In the genomic region with DNA sequence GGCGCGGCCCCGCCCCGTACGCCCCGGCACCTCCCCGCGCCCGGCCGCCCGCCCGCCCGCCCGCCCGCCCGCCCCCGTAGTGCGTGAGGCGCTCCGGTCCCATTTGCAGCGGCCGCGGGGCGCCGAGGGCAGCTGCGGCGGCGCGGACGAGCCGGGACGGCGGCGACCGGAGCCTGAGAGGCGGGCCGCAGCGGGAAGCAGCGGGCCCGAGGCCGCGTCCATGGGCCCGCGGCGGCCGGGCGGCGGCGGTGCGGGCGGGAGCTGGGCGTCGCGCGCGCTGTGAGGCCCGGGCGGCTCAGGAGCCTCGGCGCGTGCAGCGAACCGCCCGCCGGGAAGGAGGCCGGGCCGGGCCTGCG, we compare ENCODE assay signal across 8 cellular contexts. TPM values are rescaled to one million over a fixed set of nuclear protein-coding genes. Genes with fewer than 3 reads are reported as not detected.
DNase-seq lines count a peak whose midpoint lies in the region; ATAC-seq and TF ChIP-seq lines count a peak whose summit lies in the region.

A gene with protein sequence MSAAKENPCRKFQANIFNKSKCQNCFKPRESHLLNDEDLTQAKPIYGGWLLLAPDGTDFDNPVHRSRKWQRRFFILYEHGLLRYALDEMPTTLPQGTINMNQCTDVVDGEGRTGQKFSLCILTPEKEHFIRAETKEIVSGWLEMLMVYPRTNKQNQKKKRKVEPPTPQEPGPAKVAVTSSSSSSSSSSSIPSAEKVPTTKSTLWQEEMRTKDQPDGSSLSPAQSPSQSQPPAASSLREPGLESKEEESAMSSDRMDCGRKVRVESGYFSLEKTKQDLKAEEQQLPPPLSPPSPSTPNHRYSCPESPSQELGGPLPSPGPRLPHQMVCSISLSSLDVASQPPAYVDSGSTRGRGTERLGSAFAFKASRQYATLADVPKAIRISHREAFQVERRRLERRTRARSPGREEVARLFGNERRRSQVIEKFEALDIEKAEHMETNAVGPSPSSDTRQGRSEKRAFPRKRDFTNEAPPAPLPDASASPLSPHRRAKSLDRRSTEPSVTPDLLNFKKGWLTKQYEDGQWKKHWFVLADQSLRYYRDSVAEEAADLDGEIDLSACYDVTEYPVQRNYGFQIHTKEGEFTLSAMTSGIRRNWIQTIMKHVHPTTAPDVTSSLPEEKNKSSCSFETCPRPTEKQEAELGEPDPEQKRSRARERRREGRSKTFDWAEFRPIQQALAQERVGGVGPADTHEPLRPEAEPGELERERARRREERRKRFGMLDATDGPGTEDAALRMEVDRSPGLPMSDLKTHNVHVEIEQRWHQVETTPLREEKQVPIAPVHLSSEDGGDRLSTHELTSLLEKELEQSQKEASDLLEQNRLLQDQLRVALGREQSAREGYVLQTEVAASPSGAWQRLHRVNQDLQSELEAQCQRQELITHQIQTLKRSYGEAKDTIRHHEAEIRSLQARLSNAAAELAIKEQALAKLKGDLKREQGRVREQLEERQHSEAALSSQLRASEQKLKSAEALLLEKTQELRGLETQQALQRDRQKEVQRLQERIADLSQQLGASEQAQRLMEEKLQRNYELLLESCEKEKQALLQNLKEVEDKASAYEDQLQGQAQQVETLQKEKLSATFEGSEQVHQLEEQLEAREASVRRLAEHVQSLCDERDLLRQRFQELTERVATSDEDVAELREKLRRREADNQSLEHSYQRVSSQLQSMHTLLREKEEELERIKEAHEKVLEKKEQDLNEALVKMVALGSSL (N-terminal part only) (plus strand): TSS at position 77 of the 356 bp plus-strand sequence. CDS start 392 bp downstream, outside the sequence.

- H3K79me2 ChIP-seq in DND-41 (ENCODE audit: insufficient read depth, low read length) (peaks cover 47% of the 10 kb centered on the region), KMS-11 (ENCODE audit: insufficient read depth, low read depth) (peaks cover 41% of the 10 kb centered on the region; the same call in 1 of the 2 replicates)

- H3K9me3 Mint-ChIP-seq in dendritic cell treated with granulocyte-macrophage colony-stimulating factor and Interleukin-4, amounts not matched to agents 40 ng/mL and 50 ng/mL, for 4 days: no peaks in the 10 kb centered on the region

- TF ChIP-seq CTCF in DND-41 (IDR thresholded peaks at IDR 0.05; ENCODE audit: borderline replicate concordance, extremely low read depth, low read length, poor library complexity, severe bottlenecking) (no peak), KMS-11 (conservative IDR thresholded peaks at IDR 0.05; ENCODE audit: low read depth, low read length) (no peak), mucosa of descending colon (IDR thresholded peaks at IDR 0.05) (no peak)

- no peaks in the 10 kb centered on the region for H3K27me3 ChIP-seq in DND-41 (ENCODE audit: insufficient read depth, low read length, poor library complexity)
- no peaks in the 10 kb centered on the region for H3K27me3 ChIP-seq in KMS-11 (ENCODE audit: insufficient read depth, low read depth)

- peaks cover 29% of the 10 kb centered on the region for H3K27me3 Mint-ChIP-seq in dendritic cell treated with granulocyte-macrophage colony-stimulating factor and Interleukin-4, amounts not matched to agents 40 ng/mL and 50 ng/mL, for 4 days

- ATAC-seq in DND-41 (ENCODE audit: insufficient read depth, low read depth): no peak
- ATAC-seq in mucosa of descending colon: no peak
- no peak for ATAC-seq in HG03025 (IDR thresholded peaks at IDR 0.05; ENCODE audit: low FRiP score, unreplicated experiment)

- H4K20me1 ChIP-seq in DND-41 (ENCODE audit: insufficient read depth, low read length) (peaks cover 36% of the 10 kb centered on the region), KMS-11 (ENCODE audit: insufficient read depth) (no peaks in the 10 kb centered on the region)

- H3K27ac ChIP-seq in DND-41 (ENCODE audit: low read length) (peak within 1 kb of the TSS; percentile 74), KMS-11 (no peak within 1 kb of the TSS)

- H3K9me3 ChIP-seq in DND-41 (ENCODE audit: insufficient read depth, low read length, severe bottlenecking) (no peaks in the 10 kb centered on the region), mucosa of descending colon (no peaks in the 10 kb centered on the region)

- no peak for DNase-seq in DND-41
- DNase-seq in mucosa of descending colon: no peak
- no peak for DNase-seq in inferior parietal cortex (ENCODE audit: extremely low spot score)
- no peak for DNase-seq in SHP77 (lab: John Stamatoyannopoulos, UW)
- no peak for DNase-seq in DMS79 (lab: John Stamatoyannopoulos, UW)

- H3K4me3 ChIP-seq in DND-41 (ENCODE audit: low read depth in 1 of 2, low read length in 2 of 2) (peak within 1 kb of the TSS; percentile 66 to 75), KMS-11 (IDR thresholded peaks at IDR 0.05; ENCODE audit: insufficient read depth, low read depth, low read length) (no peak within 1 kb of the TSS), mucosa of descending colon (peak within 1 kb of the TSS; percentile 48)

- peaks cover 44% of the 10 kb centered on the region for H3K4me1 ChIP-seq in DND-41 (ENCODE audit: insufficient read depth, low read length)
- H3K4me1 ChIP-seq in KMS-11 (ENCODE audit: low read depth, poor library complexity, severe bottlenecking): peaks cover 31% of the 10 kb centered on the region
- peaks cover 29% of the 10 kb centered on the region for H3K4me1 ChIP-seq in mucosa of descending colon (ENCODE audit: low read depth)

- peak within 1 kb of the TSS; percentile 71 for H3K9ac ChIP-seq in DND-41 (ENCODE audit: low read depth, low read length)
- no peak within 1 kb of the TSS; the same call in 1 of the 2 replicates for H3K9ac ChIP-seq in KMS-11

- H3K4me3 Mint-ChIP-seq in dendritic cell treated with granulocyte-macrophage colony-stimulating factor and Interleukin-4, amounts not matched to agents 40 ng/mL and 50 ng/mL, for 4 days: peak within 1 kb of the TSS; percentile 81

- H2AFZ ChIP-seq in DND-41 (ENCODE audit: low read depth, low read length) (peak within 1 kb of the TSS; percentile 79), KMS-11 (ENCODE audit: low read depth) (peak within 1 kb of the TSS; percentile 66)

- no peaks in the 10 kb centered on the region for H3K36me3 Mint-ChIP-seq in dendritic cell treated with granulocyte-macrophage colony-stimulating factor and Interleukin-4, amounts not matched to agents 40 ng/mL and 50 ng/mL, for 4 days (ENCODE audit: low read depth)

- H3K27ac Mint-ChIP-seq in dendritic cell treated with granulocyte-macrophage colony-stimulating factor and Interleukin-4, amounts not matched to agents 40 ng/mL and 50 ng/mL, for 4 days: peak within 1 kb of the TSS; percentile 70

- no peaks in the 10 kb centered on the region; the same call in 1 of the 2 replicates for H3K36me3 ChIP-seq in DND-41 (ENCODE audit: insufficient read depth, low read length)
- no peaks in the 10 kb centered on the region for H3K36me3 ChIP-seq in KMS-11 (ENCODE audit: insufficient read depth)
- H3K36me3 ChIP-seq in mucosa of descending colon (ENCODE audit: low read depth): no peaks in the 10 kb centered on the region

- H3K4me2 ChIP-seq in DND-41 (ENCODE audit: insufficient read depth, low read length): peak within 1 kb of the TSS; percentile 84
- H3K4me2 ChIP-seq in KMS-11: peak within 1 kb of the TSS; percentile 75

- H3K4me1 Mint-ChIP-seq in dendritic cell treated with granulocyte-macrophage colony-stimulating factor and Interleukin-4, amounts not matched to agents 40 ng/mL and 50 ng/mL, for 4 days (ENCODE audit: low read depth): peaks cover 47% of the 10 kb centered on the region

- intact Hi-C loops in dendritic cell treated with granulocyte-macrophage colony-stimulating factor and Interleukin-4, amounts not matched to agents 40 ng/mL and 50 ng/mL, for 4 days (cut with micrococcal nuclease): no loop called here
- intact Hi-C loops in mucosa of descending colon (cut with DNase I, micrococcal nuclease): no loop called here

RNA-seq across cellular contexts. Expression of the gene that starts here (rescaled TPM):
- total RNA-seq in mucosa of descending colon: 100 to 1,000 TPM; 150 to 249 (median 231) TPM
